Comparison of ENCODE assay signal across 8 cellular contexts in genomic region chr3:141659821-141660597, GRCh38.
DNase-seq lines count a peak whose midpoint lies in the region; ATAC-seq and TF ChIP-seq lines count a peak whose summit lies in the region.

No MANE protein-coding gene starts in this region.

- TF ChIP-seq POLR2A in GM18505 (IDR thresholded peaks at IDR 0.05; ENCODE audit: borderline replicate concordance, extremely low read depth, insufficient read depth, insufficient read length): no peak

- H3K4me1 Mint-ChIP-seq in activated T-helper 17 cell treated with anti-CD3 and anti-CD28 coated beads, Interleukin-2, amount 50 U/mL, for 72 hours: no peaks in the 10 kb centered on the region
- peaks cover 19% of the 10 kb centered on the region for H3K4me1 Mint-ChIP-seq in osteocyte (ENCODE audit: unreplicated experiment)

- H3K27me3 Mint-ChIP-seq in activated T-helper 17 cell treated with anti-CD3 and anti-CD28 coated beads, Interleukin-2, amount 50 U/mL, for 72 hours: peaks cover 48% of the 10 kb centered on the region
- peaks cover 52% of the 10 kb centered on the region for H3K27me3 Mint-ChIP-seq in osteocyte (ENCODE audit: unreplicated experiment)

- intact Hi-C loops in left cardiac atrium (cut with DNase I): no loop called here

- H3K4me3 Mint-ChIP-seq in activated T-helper 17 cell treated with anti-CD3 and anti-CD28 coated beads, Interleukin-2, amount 50 U/mL, for 72 hours: peak overlapping the region; percentile 61
- peak overlapping the region; percentile 84 for H3K4me3 Mint-ChIP-seq in osteocyte (ENCODE audit: unreplicated experiment)

- TF ChIP-seq CTCF in osteocyte (IDR thresholded peaks at IDR 0.05): no peak

- H3K27ac Mint-ChIP-seq in activated T-helper 17 cell treated with anti-CD3 and anti-CD28 coated beads, Interleukin-2, amount 50 U/mL, for 72 hours: peak overlapping the region; percentile 25
- H3K27ac Mint-ChIP-seq in osteocyte (ENCODE audit: unreplicated experiment): no peak overlapping the region

- ATAC-seq in activated T-helper 17 cell treated with anti-CD3 and anti-CD28 coated beads, Interleukin-2, amount 50 U/mL, for 72 hours (replicated peaks): peak; percentile 43
- ATAC-seq in left cardiac atrium (peak; percentile 86 to 95), GM18505 (IDR thresholded peaks at IDR 0.05; ENCODE audit: unreplicated experiment) (no peak)

- no peaks in the 10 kb centered on the region for H3K36me3 Mint-ChIP-seq in activated T-helper 17 cell treated with anti-CD3 and anti-CD28 coated beads, Interleukin-2, amount 50 U/mL, for 72 hours (ENCODE audit: low read depth)
- no peaks in the 10 kb centered on the region for H3K36me3 Mint-ChIP-seq in osteocyte (ENCODE audit: unreplicated experiment)

- DNase-seq in DMS 273 (lab: John Stamatoyannopoulos, UW; ENCODE audit: unreplicated experiment) (peak; percentile 84), M059J (ENCODE audit: low read depth) (peak; percentile 81), left cardiac atrium (peak; percentile 50), osteocyte (ENCODE audit: extremely low spot score, unreplicated experiment) (peak; percentile 85), SKM-1 treated with dmso at 0.1 percent for 144 hours (lab: John Stamatoyannopoulos, UW; ENCODE audit: unreplicated experiment) (no peak)
- no peak for DNase-seq in stimulated activated CD4-positive, alpha-beta T cell treated with anti-CD3 and anti-CD28 coated beads, Interleukin-2, amount 100 ng/mL, for 48 hours

- no peaks in the 10 kb centered on the region for H3K9me3 Mint-ChIP-seq in activated T-helper 17 cell treated with anti-CD3 and anti-CD28 coated beads, Interleukin-2, amount 50 U/mL, for 72 hours
- H3K9me3 Mint-ChIP-seq in osteocyte (ENCODE audit: unreplicated experiment): no peaks in the 10 kb centered on the region

Comparison
In these comparisons a context has a peak if more than half of its experiments do, and no peak if none do; other contexts are left out.
1. DNase-seq: peak in DMS 273 (single experiment), M059J (single experiment), left cardiac atrium (single experiment) and osteocyte (single experiment); none in stimulated activated CD4-positive, alpha-beta T cell treated with anti-CD3 and anti-CD28 coated beads, Interleukin-2, amount 100 ng/mL, for 48 hours (0 of 2) and SKM-1 treated with dmso at 0.1 percent for 144 hours (single experiment).